ENCODE assay signal across 8 cellular contexts in genomic region chr1:173714759-173715537, GRCh38. TPM values are rescaled to one million over a fixed set of nuclear protein-coding genes. Genes with fewer than 3 reads are reported as not detected.
DNase-seq lines count a peak whose midpoint lies in the region; FAIRE-seq and TF ChIP-seq lines count a peak whose summit lies in the region.

KLHL20 (plus strand) TSS chr1:173714981; CDS start chr1:173716044, 1,063 bp downstream.

- H3K27ac Mint-ChIP-seq in neural crest cell (ENCODE audit: unreplicated experiment), result peak within 1 kb of the TSS; percentile 48

- H3K27ac ChIP-seq in MM.1S (ENCODE audit: low read length) (peak within 1 kb of the TSS; percentile 68; the same call in 1 of the 2 replicates), stomach smooth muscle (ENCODE audit: low read length) (peak within 1 kb of the TSS; percentile 85)

- H2AFZ ChIP-seq in MM.1S (ENCODE audit: low read length), result peak within 1 kb of the TSS; percentile 95

- no peaks in the 10 kb centered on the region for H3K9me2 ChIP-seq in MM.1S (replicated peaks; ENCODE audit: insufficient read depth, low read length)

- peak within 1 kb of the TSS; percentile 82 for H3K4me2 ChIP-seq in MM.1S (ENCODE audit: low read depth, low read length)

- H3K4me1 ChIP-seq in HAP-1 (peaks cover 4% of the 10 kb centered on the region; the same call in 1 of the 2 replicates), MM.1S (ENCODE audit: low read length) (peaks cover 8% of the 10 kb centered on the region), stomach smooth muscle (ENCODE audit: control insufficient read depth, insufficient read depth, low read length) (peaks cover 2% of the 10 kb centered on the region)

- H3K9ac ChIP-seq in MM.1S (ENCODE audit: low read length) (peak within 1 kb of the TSS; percentile 67), stomach smooth muscle (ENCODE audit: low read length in 2 of 2) (peak within 1 kb of the TSS; percentile 88 to 95)

- FAIRE-seq in G401.6 (lab: Jason Lieb, UNC), result peak; percentile 94

- TF ChIP-seq CTCF in MM.1S (IDR thresholded peaks at IDR 0.05; ENCODE audit: low read length), result peak; percentile 20
- no peak for TF ChIP-seq CTCF in foreskin fibroblast (IDR thresholded peaks at IDR 0.05; ENCODE audit: low read depth, low read length)
- TF ChIP-seq CTCF in neural crest cell (conservative IDR thresholded peaks at IDR 0.05), result no peak

- peaks cover 39% of the 10 kb centered on the region for H3K27me3 Mint-ChIP-seq in neural crest cell (ENCODE audit: low read depth)

- H4K20me1 ChIP-seq in MM.1S (ENCODE audit: insufficient read depth, low read length), result no peaks in the 10 kb centered on the region

- no peaks in the 10 kb centered on the region for H3K9me3 ChIP-seq in HAP-1
- H3K9me3 ChIP-seq in MM.1S (replicated peaks; ENCODE audit: insufficient read depth, low read length), result no peaks in the 10 kb centered on the region
- no peaks in the 10 kb centered on the region for H3K9me3 ChIP-seq in stomach smooth muscle (ENCODE audit: control insufficient read depth in 2 of 2, low read length in 2 of 2)

- H3K4me3 ChIP-seq in HAP-1, result peak within 1 kb of the TSS; percentile 84
- peak within 1 kb of the TSS; percentile 84 for H3K4me3 ChIP-seq in MM.1S (ENCODE audit: low read length)
- H3K4me3 ChIP-seq in foreskin fibroblast (ENCODE audit: low read depth in 1 of 2, low read length in 2 of 2), result peak within 1 kb of the TSS; percentile 93
- H3K4me3 ChIP-seq in stomach smooth muscle (ENCODE audit: low read length in 2 of 2), result peak within 1 kb of the TSS; percentile 90 to 94

- peaks cover 37% of the 10 kb centered on the region for H3K79me2 ChIP-seq in MM.1S (ENCODE audit: low read length)

- H3K27me3 ChIP-seq in HAP-1 (ENCODE audit: low read depth), result peaks cover 5% of the 10 kb centered on the region; the same call in 1 of the 2 replicates
- no peaks in the 10 kb centered on the region for H3K27me3 ChIP-seq in MM.1S (replicated peaks; ENCODE audit: insufficient read depth, low read length)
- H3K27me3 ChIP-seq in stomach smooth muscle (ENCODE audit: control insufficient read depth in 1 of 2, insufficient read depth in 2 of 2, low read length in 2 of 2), result no peaks in the 10 kb centered on the region

- H3F3A ChIP-seq in MM.1S (ENCODE audit: insufficient read depth, low read length), result peaks cover 24% of the 10 kb centered on the region

- no peaks in the 10 kb centered on the region for H3K9me3 Mint-ChIP-seq in neural crest cell

- in situ Hi-C loops in HAP-1 (cut with MboI; ENCODE audit: low sequenced_read_pairs), result no loop called here

- H3K36me3 Mint-ChIP-seq in neural crest cell (ENCODE audit: low read depth), result peaks cover 3% of the 10 kb centered on the region

- DNase-seq in HAP-1 (ENCODE audit: low spot score in 2 of 2) (peak; percentile 88 to 89), MM.1S (peak; percentile 95), SIG-M5 (lab: John Stamatoyannopoulos, UW) (peak; percentile 89), activated gamma-delta T cell (lab: John Stamatoyannopoulos, UW) (peak; percentile 45), foreskin fibroblast (peak; percentile 83 to 94), neural crest cell (ENCODE audit: low read depth, low spot score) (peak; percentile 82)

- H3K4me1 Mint-ChIP-seq in neural crest cell, result peaks cover 20% of the 10 kb centered on the region

- no peaks in the 10 kb centered on the region for H3K36me3 ChIP-seq in HAP-1 (replicated peaks)
- no peaks in the 10 kb centered on the region for H3K36me3 ChIP-seq in MM.1S (replicated peaks; ENCODE audit: insufficient read depth, low read length)
- no peaks in the 10 kb centered on the region for H3K36me3 ChIP-seq in stomach smooth muscle (ENCODE audit: control insufficient read depth in 2 of 2, insufficient read depth in 2 of 2, low read length in 2 of 2)

- peak within 1 kb of the TSS; percentile 94 for H3K4me3 Mint-ChIP-seq in neural crest cell

RNA-seq across cellular contexts. Expression of gene KLHL20, which starts in this region (rescaled TPM):
- 21.5 and 21.9 TPM in 2 replicates for total RNA-seq in neural crest cell

Comparison
In these comparisons a context has a peak if more than half of its experiments do, and no peak if none do; other contexts are left out.
1. Peak in every context shown above with its lines: DNase-seq, H3K4me3 ChIP-seq and H3K27ac ChIP-seq.
2. DNase-seq: peak in every context shown above with its lines; median percentile 95 in MM.1S; 89 in SIG-M5; 88 in HAP-1; 88 in foreskin fibroblast; 82 in neural crest cell; 45 in activated gamma-delta T cell.